ENCODE assay signal across 1 cellular context in the genomic region with DNA sequence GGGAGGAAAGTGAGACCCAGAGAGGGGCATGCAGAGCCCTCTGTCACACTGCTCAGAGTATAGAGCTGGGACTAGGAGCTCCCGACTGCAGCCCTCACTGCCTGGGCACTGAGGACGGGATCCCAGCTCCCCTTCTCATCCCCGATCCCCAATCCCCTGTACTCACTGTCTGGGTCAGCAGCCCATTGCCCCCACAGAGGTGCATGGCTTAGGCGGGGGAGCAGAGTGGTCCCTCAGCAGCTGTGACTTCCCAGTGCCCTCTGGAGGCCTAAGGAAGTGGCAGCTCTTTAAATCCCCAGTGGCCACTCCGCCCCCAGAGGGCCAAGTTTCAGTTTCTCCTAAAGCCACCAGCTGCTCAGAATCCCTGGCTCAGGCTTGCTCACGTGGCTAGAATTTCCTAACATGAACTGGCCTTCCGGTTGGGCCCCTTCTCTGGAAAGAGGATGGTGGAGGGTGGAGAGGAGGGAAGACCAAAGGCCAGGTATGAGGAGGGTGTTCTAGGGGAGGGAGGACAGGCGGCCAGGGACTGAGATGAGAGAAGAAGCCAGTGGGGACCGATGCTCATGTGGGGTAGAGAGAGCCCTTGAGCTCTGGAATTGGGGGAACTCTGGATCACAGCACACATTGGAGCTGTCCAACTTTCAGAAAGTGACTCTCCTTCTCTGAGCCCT.
A peak's percentile ranks its signal among the peaks of the same experiment; 100 is the strongest.
TF ChIP-seq lines count a peak whose summit lies in the region.

A gene with protein sequence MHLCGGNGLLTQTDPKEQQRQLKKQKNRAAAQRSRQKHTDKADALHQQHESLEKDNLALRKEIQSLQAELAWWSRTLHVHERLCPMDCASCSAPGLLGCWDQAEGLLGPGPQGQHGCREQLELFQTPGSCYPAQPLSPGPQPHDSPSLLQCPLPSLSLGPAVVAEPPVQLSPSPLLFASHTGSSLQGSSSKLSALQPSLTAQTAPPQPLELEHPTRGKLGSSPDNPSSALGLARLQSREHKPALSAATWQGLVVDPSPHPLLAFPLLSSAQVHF (minus strand): TSS at position 262 of the 671 bp plus-strand sequence. CDS start 57 bp downstream, at position 205.

TF ChIP-seq in K562, 482 proteins besides CTCF, POLR2A, EP300 and RAD21 (continued from another document and continues in another):
- TF ChIP-seq, protein P1, sequence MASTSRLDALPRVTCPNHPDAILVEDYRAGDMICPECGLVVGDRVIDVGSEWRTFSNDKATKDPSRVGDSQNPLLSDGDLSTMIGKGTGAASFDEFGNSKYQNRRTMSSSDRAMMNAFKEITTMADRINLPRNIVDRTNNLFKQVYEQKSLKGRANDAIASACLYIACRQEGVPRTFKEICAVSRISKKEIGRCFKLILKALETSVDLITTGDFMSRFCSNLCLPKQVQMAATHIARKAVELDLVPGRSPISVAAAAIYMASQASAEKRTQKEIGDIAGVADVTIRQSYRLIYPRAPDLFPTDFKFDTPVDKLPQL (IDR thresholded peaks at IDR 0.05; ENCODE audit: extremely low read depth, insufficient read length), result no peak
- TF ChIP-seq ZNF197 (CRISPR knock-in tag; IDR thresholded peaks at IDR 0.05; ENCODE audit: low read depth) (peak; percentile 45; the same call in 1 of the 2 replicates), ZNF282 (CRISPR knock-in tag; IDR thresholded peaks at IDR 0.05) (no peak), MYBL2 (IDR thresholded peaks at IDR 0.05; ENCODE audit: low read depth) (no peak), MYBL2 (CRISPR knock-in tag; IDR thresholded peaks at IDR 0.05; ENCODE audit: borderline replicate concordance) (no peak), SMC3 (conservative IDR thresholded peaks at IDR 0.05; ENCODE audit: insufficient read depth, low read depth, low read length) (peak; percentile 72; the same call in 1 of the 2 replicates), RB1 (IDR thresholded peaks at IDR 0.05; ENCODE audit: low read depth) (peak; percentile 66; the same call in 1 of the 2 replicates), ZNF316 (IDR thresholded peaks at IDR 0.05) (no peak), ZNF408 (CRISPR knock-in tag; IDR thresholded peaks at IDR 0.05; ENCODE audit: low read depth) (no peak), PTTG1 (tag; IDR thresholded peaks at IDR 0.05; ENCODE audit: low read depth) (no peak), KLF16 (IDR thresholded peaks at IDR 0.05) (0 out of 2 replicates have a peak, but pooled peaks have one; percentile 27), L3MBTL2 (IDR thresholded peaks at IDR 0.05) (peak; percentile 71), KLF13 (tag; IDR thresholded peaks at IDR 0.05; ENCODE audit: borderline replicate concordance, low read depth) (peak; percentile 62; the same call in 1 of the 2 replicates), ERF (CRISPR knock-in tag; IDR thresholded peaks at IDR 0.05) (0 out of 2 replicates have a peak, but pooled peaks have one; percentile 26), ETV5 (CRISPR knock-in tag; IDR thresholded peaks at IDR 0.05; ENCODE audit: low read depth) (0 out of 2 replicates have a peak, but pooled peaks have one; percentile 34), PCBP1 (IDR thresholded peaks at IDR 0.05; ENCODE audit: low read depth, low read length, poor library complexity, severe bottlenecking) (no peak), MTA3 (IDR thresholded peaks at IDR 0.05; ENCODE audit: borderline replicate concordance) (0 out of 2 replicates have a peak, but pooled peaks have one; percentile 80), DMBX1 (CRISPR knock-in tag; IDR thresholded peaks at IDR 0.05; ENCODE audit: borderline replicate concordance) (no peak), U2AF1 (optimal IDR thresholded peaks at IDR 0.05; ENCODE audit: low read depth, low read length) (no peak), TEAD2 (tag; IDR thresholded peaks at IDR 0.05) (no peak), TCFL5 (CRISPR knock-in tag; conservative IDR thresholded peaks at IDR 0.05) (no peak), ZFP1 (CRISPR knock-in tag; IDR thresholded peaks at IDR 0.05) (no peak), JUND (IDR thresholded peaks at IDR 0.05; ENCODE audit: borderline replicate concordance, low read depth, low read length) (no peak), JUND (tag; IDR thresholded peaks at IDR 0.05; ENCODE audit: borderline replicate concordance, low read depth, low read length) (peak; percentile 9; the same call in 2 of the 3 replicates), ZNF232 (CRISPR knock-in tag; IDR thresholded peaks at IDR 0.05) (0 out of 2 replicates have a peak, but pooled peaks have one; percentile 51), ZNF384 (IDR thresholded peaks at IDR 0.05; ENCODE audit: low read depth, low read length) (no peak), DPF2 (IDR thresholded peaks at IDR 0.05) (peak; percentile 39)
- TF ChIP-seq, protein P2, sequence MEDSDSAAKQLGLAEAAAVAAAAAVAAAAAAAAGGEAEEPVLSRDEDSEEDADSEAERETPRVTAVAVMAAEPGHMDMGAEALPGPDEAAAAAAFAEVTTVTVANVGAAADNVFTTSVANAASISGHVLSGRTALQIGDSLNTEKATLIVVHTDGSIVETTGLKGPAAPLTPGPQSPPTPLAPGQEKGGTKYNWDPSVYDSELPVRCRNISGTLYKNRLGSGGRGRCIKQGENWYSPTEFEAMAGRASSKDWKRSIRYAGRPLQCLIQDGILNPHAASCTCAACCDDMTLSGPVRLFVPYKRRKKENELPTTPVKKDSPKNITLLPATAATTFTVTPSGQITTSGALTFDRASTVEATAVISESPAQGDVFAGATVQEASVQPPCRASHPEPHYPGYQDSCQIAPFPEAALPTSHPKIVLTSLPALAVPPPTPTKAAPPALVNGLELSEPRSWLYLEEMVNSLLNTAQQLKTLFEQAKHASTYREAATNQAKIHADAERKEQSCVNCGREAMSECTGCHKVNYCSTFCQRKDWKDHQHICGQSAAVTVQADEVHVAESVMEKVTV (CRISPR knock-in tag; IDR thresholded peaks at IDR 0.05), result peak; percentile 81
- TF ChIP-seq, protein P3, sequence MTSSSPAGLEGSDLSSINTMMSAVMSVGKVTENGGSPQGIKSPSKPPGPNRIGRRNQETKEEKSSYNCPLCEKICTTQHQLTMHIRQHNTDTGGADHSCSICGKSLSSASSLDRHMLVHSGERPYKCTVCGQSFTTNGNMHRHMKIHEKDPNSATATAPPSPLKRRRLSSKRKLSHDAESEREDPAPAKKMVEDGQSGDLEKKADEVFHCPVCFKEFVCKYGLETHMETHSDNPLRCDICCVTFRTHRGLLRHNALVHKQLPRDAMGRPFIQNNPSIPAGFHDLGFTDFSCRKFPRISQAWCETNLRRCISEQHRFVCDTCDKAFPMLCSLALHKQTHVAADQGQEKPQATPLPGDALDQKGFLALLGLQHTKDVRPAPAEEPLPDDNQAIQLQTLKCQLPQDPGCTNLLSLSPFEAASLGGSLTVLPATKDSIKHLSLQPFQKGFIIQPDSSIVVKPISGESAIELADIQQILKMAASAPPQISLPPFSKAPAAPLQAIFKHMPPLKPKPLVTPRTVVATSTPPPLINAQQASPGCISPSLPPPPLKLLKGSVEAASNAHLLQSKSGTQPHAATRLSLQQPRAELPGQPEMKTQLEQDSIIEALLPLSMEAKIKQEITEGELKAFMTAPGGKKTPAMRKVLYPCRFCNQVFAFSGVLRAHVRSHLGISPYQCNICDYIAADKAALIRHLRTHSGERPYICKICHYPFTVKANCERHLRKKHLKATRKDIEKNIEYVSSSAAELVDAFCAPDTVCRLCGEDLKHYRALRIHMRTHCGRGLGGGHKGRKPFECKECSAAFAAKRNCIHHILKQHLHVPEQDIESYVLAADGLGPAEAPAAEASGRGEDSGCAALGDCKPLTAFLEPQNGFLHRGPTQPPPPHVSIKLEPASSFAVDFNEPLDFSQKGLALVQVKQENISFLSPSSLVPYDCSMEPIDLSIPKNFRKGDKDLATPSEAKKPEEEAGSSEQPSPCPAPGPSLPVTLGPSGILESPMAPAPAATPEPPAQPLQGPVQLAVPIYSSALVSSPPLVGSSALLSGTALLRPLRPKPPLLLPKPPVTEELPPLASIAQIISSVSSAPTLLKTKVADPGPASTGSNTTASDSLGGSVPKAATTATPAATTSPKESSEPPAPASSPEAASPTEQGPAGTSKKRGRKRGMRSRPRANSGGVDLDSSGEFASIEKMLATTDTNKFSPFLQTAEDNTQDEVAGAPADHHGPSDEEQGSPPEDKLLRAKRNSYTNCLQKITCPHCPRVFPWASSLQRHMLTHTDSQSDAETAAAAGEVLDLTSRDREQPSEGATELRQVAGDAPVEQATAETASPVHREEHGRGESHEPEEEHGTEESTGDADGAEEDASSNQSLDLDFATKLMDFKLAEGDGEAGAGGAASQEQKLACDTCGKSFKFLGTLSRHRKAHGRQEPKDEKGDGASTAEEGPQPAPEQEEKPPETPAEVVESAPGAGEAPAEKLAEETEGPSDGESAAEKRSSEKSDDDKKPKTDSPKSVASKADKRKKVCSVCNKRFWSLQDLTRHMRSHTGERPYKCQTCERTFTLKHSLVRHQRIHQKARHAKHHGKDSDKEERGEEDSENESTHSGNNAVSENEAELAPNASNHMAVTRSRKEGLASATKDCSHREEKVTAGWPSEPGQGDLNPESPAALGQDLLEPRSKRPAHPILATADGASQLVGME (CRISPR knock-in tag; IDR thresholded peaks at IDR 0.05), result no peak
- TF ChIP-seq, protein P4, sequence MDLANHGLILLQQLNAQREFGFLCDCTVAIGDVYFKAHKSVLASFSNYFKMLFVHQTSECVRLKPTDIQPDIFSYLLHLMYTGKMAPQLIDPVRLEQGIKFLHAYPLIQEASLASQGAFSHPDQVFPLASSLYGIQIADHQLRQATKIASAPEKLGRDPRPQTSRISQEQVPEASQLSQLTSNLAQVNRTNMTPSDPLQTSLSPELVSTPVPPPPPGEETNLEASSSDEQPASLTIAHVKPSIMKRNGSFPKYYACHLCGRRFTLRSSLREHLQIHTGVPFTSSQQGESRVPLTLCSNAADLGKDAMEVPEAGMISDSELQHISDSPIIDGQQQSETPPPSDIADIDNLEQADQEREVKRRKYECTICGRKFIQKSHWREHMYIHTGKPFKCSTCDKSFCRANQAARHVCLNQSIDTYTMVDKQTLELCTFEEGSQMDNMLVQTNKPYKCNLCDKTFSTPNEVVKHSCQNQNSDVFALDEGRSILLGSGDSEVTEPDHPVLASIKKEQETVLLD (IDR thresholded peaks at IDR 0.05), result peak; percentile 58; the same call in 1 of the 2 replicates
- TF ChIP-seq, protein P5, sequence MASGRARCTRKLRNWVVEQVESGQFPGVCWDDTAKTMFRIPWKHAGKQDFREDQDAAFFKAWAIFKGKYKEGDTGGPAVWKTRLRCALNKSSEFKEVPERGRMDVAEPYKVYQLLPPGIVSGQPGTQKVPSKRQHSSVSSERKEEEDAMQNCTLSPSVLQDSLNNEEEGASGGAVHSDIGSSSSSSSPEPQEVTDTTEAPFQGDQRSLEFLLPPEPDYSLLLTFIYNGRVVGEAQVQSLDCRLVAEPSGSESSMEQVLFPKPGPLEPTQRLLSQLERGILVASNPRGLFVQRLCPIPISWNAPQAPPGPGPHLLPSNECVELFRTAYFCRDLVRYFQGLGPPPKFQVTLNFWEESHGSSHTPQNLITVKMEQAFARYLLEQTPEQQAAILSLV (tag; IDR thresholded peaks at IDR 0.05), result no peak
- TF ChIP-seq, protein P6, sequence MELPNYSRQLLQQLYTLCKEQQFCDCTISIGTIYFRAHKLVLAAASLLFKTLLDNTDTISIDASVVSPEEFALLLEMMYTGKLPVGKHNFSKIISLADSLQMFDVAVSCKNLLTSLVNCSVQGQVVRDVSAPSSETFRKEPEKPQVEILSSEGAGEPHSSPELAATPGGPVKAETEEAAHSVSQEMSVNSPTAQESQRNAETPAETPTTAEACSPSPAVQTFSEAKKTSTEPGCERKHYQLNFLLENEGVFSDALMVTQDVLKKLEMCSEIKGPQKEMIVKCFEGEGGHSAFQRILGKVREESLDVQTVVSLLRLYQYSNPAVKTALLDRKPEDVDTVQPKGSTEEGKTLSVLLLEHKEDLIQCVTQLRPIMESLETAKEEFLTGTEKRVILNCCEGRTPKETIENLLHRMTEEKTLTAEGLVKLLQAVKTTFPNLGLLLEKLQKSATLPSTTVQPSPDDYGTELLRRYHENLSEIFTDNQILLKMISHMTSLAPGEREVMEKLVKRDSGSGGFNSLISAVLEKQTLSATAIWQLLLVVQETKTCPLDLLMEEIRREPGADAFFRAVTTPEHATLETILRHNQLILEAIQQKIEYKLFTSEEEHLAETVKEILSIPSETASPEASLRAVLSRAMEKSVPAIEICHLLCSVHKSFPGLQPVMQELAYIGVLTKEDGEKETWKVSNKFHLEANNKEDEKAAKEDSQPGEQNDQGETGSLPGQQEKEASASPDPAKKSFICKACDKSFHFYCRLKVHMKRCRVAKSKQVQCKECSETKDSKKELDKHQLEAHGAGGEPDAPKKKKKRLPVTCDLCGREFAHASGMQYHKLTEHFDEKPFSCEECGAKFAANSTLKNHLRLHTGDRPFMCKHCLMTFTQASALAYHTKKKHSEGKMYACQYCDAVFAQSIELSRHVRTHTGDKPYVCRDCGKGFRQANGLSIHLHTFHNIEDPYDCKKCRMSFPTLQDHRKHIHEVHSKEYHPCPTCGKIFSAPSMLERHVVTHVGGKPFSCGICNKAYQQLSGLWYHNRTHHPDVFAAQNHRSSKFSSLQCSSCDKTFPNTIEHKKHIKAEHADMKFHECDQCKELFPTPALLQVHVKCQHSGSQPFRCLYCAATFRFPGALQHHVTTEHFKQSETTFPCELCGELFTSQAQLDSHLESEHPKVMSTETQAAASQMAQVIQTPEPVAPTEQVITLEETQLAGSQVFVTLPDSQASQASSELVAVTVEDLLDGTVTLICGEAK (IDR thresholded peaks at IDR 0.05), result peak; percentile 51
- TF ChIP-seq, protein P6 (CRISPR knock-in tag; IDR thresholded peaks at IDR 0.05), result no peak
